Comparison of ENCODE assay signal across 8 cellular contexts in the genomic region with DNA sequence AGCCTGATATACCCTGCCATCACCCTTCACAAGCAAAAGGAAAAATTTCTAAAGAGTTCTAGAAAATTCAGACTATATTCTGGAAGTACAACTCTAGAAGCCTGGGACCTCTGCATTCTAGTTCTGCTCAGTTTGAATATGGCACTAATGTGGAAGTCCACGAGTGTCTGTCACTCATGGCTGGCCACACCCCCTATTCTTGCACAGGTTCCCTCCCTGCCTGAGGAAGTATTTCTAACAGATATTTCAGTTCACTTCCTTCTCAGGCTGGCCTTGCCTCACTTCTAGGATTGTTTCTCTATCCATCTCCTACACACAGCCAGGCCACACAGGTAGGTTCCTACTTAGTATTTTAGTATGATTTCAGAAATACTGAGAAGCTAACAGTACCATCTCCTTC.
DNase-seq lines count a peak whose midpoint lies in the region; ATAC-seq and TF ChIP-seq lines count a peak whose summit lies in the region.
"Had no signal": no experiment of that assay in that cellular context is flagged by ENCODE, and none has a peak within 500 bp of the region (broad histone marks: within the 10 kb centered on the region; RNA-seq: fewer than 3 reads in every experiment).

No MANE protein-coding gene starts in this region.

- POLR2A ChIA-PET in activated CD8-positive, alpha-beta T cell treated with anti-CD3 and anti-CD28 coated beads for 36 hours (lab: Charles Lee): no interaction called here

- no peaks in the 10 kb centered on the region for H3K36me3 Mint-ChIP-seq in activated CD8-positive, alpha-beta T cell treated with anti-CD3 and anti-CD28 coated beads for 36 hours (ENCODE audit: low read depth)
- no peaks in the 10 kb centered on the region for H3K36me3 Mint-ChIP-seq in stimulated activated memory B cell treated with anti-CD40 and anti-IgM and Interleukin-4, amounts not matched to agents 10 μg/mL and 1 μg/mL and 100 μg/mL, for 72 hours

- H3K4me3 Mint-ChIP-seq in activated CD8-positive, alpha-beta T cell treated with anti-CD3 and anti-CD28 coated beads for 36 hours: no peak overlapping the region
- no peak overlapping the region for H3K4me3 Mint-ChIP-seq in stimulated activated memory B cell treated with anti-CD40 and anti-IgM and Interleukin-4, amounts not matched to agents 10 μg/mL and 1 μg/mL and 100 μg/mL, for 72 hours

- no peaks in the 10 kb centered on the region for H3K27me3 Mint-ChIP-seq in activated CD8-positive, alpha-beta T cell treated with anti-CD3 and anti-CD28 coated beads for 36 hours
- no peaks in the 10 kb centered on the region for H3K27me3 Mint-ChIP-seq in stimulated activated memory B cell treated with anti-CD40 and anti-IgM and Interleukin-4, amounts not matched to agents 10 μg/mL and 1 μg/mL and 100 μg/mL, for 72 hours

- peaks cover 1% of the 10 kb centered on the region for H3K9me3 Mint-ChIP-seq in activated CD8-positive, alpha-beta T cell treated with anti-CD3 and anti-CD28 coated beads for 36 hours
- no peaks in the 10 kb centered on the region for H3K9me3 Mint-ChIP-seq in stimulated activated memory B cell treated with anti-CD40 and anti-IgM and Interleukin-4, amounts not matched to agents 10 μg/mL and 1 μg/mL and 100 μg/mL, for 72 hours

- H3K4me1 Mint-ChIP-seq in activated CD8-positive, alpha-beta T cell treated with anti-CD3 and anti-CD28 coated beads for 36 hours (ENCODE audit: low read depth): peaks cover 33% of the 10 kb centered on the region
- H3K4me1 Mint-ChIP-seq in stimulated activated memory B cell treated with anti-CD40 and anti-IgM and Interleukin-4, amounts not matched to agents 10 μg/mL and 1 μg/mL and 100 μg/mL, for 72 hours: peaks cover 8% of the 10 kb centered on the region

- intact Hi-C loops in activated CD8-positive, alpha-beta T cell treated with anti-CD3 and anti-CD28 coated beads for 36 hours (cut with micrococcal nuclease): no loop called here

- ATAC-seq in GM19372 (IDR thresholded peaks at IDR 0.05; ENCODE audit: low read depth, unreplicated experiment): peak; percentile 64
- ATAC-seq in HG03520 (IDR thresholded peaks at IDR 0.05; ENCODE audit: unreplicated experiment): peak; percentile 50
- peak; percentile 62 for ATAC-seq in activated CD8-positive, alpha-beta T cell treated with anti-CD3 and anti-CD28 coated beads for 36 hours
- ATAC-seq in stimulated activated memory B cell treated with anti-CD40 and anti-IgM and Interleukin-4, amounts not matched to agents 10 μg/mL and 1 μg/mL and 100 μg/mL, for 72 hours: peak; percentile 65

- CTCF ChIA-PET in activated CD8-positive, alpha-beta T cell treated with anti-CD3 and anti-CD28 coated beads for 36 hours (lab: Charles Lee): no interaction called here

- peak; percentile 26 for DNase-seq in activated CD8-positive, alpha-beta T cell treated with anti-CD3 and anti-CD28 coated beads for 36 hours
- DNase-seq in T-helper 9 cell (no peak), NCI-H526 treated with DMSO at 0.1 percent for 48 hours (lab: John Stamatoyannopoulos, UW) (no peak), NCI-H2107 (lab: John Stamatoyannopoulos, UW) (no peak)
- DNase-seq: NCI-H2171 treated with DMSO at 0.1 percent for 48 hours had no signal

- no peak for TF ChIP-seq CTCF in activated CD8-positive, alpha-beta T cell treated with anti-CD3 and anti-CD28 coated beads for 36 hours (IDR thresholded peaks at IDR 0.05)

- no peak overlapping the region for H3K27ac Mint-ChIP-seq in activated CD8-positive, alpha-beta T cell treated with anti-CD3 and anti-CD28 coated beads for 36 hours
- H3K27ac Mint-ChIP-seq in stimulated activated memory B cell treated with anti-CD40 and anti-IgM and Interleukin-4, amounts not matched to agents 10 μg/mL and 1 μg/mL and 100 μg/mL, for 72 hours: no peak overlapping the region
